Comparison of ENCODE assay signal across 15 cellular contexts in genomic region chr3:65126527-65127440, GRCh38.
A peak's percentile ranks its signal among the peaks of the same experiment; 100 is the strongest.
DNase-seq lines count a peak whose midpoint lies in the region; ATAC-seq and TF ChIP-seq lines count a peak whose summit lies in the region.
"Had no signal": no experiment of that assay in that cellular context is flagged by ENCODE, and none has a peak within 500 bp of the region (broad histone marks: within the 10 kb centered on the region; RNA-seq: fewer than 3 reads in every experiment).

No MANE protein-coding gene starts in this region.

- intact Hi-C loops in transverse colon (cut with DNase I; ENCODE audit: low total_unique reads) = no loop called here

- TF ChIP-seq EP300 in transverse colon (IDR thresholded peaks at IDR 0.05; ENCODE audit: low read depth) = peak; percentile 35

- H3K27me3 ChIP-seq in foreskin keratinocyte (no peaks in the 10 kb centered on the region), transverse colon (no peaks in the 10 kb centered on the region)
- H3K27me3 ChIP-seq: adrenal gland, Peyer's patch, suprapubic skin had no signal

- H3K36me3 ChIP-seq in transverse colon = no peaks in the 10 kb centered on the region
- H3K36me3 ChIP-seq: adrenal gland, Peyer's patch, suprapubic skin had no signal

- WGBS in transverse colon (ENCODE audit: low coverage in 1 of 2), 2 donors = 46 to 50% methylated on average over 7 of the region's 7 CpGs

- in situ Hi-C loops in transverse colon (cut with MboI; ENCODE audit: low pct_ligation_motif_present in 1 of 4, low pct_unique_long_range_greater_than_20kb in 1 of 4, low sequenced_read_pairs in 3 of 4) = no loop called here

- peak; percentile 40 for DNase-seq in HFF-Myc (ENCODE audit: extremely low read depth, low read depth)
- peak; percentile 89 for DNase-seq in astrocyte of the hippocampus (ENCODE audit: low read depth, low spot score)
- DNase-seq in foreskin keratinocyte = peak; percentile 78 to 91
- no peak for DNase-seq in transverse colon
- DNase-seq in hepatic stellate cell (ENCODE audit: low spot score) = no peak
- DNase-seq: adrenal gland, DMS79, H7, NCI-H1048, NCI-H510A treated with DMSO at 0.1 percent for 48 hours, Peyer's patch, psoas muscle had no signal

- H3K9me3 ChIP-seq in transverse colon = no peaks in the 10 kb centered on the region
- H3K9me3 ChIP-seq: adrenal gland, Peyer's patch, psoas muscle, suprapubic skin had no signal

- no peak for TF ChIP-seq POLR2A in transverse colon (IDR thresholded peaks at IDR 0.05)

- H3K4me3 ChIP-seq in HFF-Myc (replicated peaks; ENCODE audit: low read depth, low read length) (no peak overlapping the region), transverse colon (no peak overlapping the region)
- H3K4me3 ChIP-seq: adrenal gland, Peyer's patch, psoas muscle, suprapubic skin had no signal

- TF ChIP-seq CTCF in HFF-Myc (IDR thresholded peaks at IDR 0.05; ENCODE audit: low read depth, low read length, missing control alignments) (no peak), foreskin keratinocyte (conservative IDR thresholded peaks at IDR 0.05) (no peak), transverse colon (IDR thresholded peaks at IDR 0.05) (no peak)

- H3K4me1 ChIP-seq in foreskin keratinocyte = peaks cover 38% of the 10 kb centered on the region
- H3K4me1 ChIP-seq in transverse colon = peaks cover 0 to 5% (median 0%) of the 10 kb centered on the region in 4 donors
- H3K4me1 ChIP-seq: adrenal gland, Peyer's patch, psoas muscle had no signal

- peak overlapping the region; percentile 81 for H3K27ac ChIP-seq in foreskin keratinocyte
- H3K27ac ChIP-seq in transverse colon = peak overlapping the region; percentile 26 to 54 (median 46)
- H3K27ac ChIP-seq: adrenal gland, psoas muscle, suprapubic skin had no signal

- peak; percentile 32 for ATAC-seq in foreskin keratinocyte
- ATAC-seq in GM21528 (IDR thresholded peaks at IDR 0.05; ENCODE audit: low FRiP score, unreplicated experiment) = no peak
- no peak for ATAC-seq in HG03139 (IDR thresholded peaks at IDR 0.05; ENCODE audit: unreplicated experiment)
- ATAC-seq: psoas muscle had no signal

Comparison
In these comparisons a context has a peak if more than half of its experiments do, and no peak if none do; other contexts are left out.
1. DNase-seq: peak in HFF-Myc (single experiment), astrocyte of the hippocampus (single experiment) and foreskin keratinocyte (2 of 2); none in transverse colon (single experiment) and hepatic stellate cell (single experiment).